In genomic region chr21:45642122-45642813, GRCh38 we compare ENCODE assay signal across 9 cellular contexts. TPM values are rescaled to one million over a fixed set of nuclear protein-coding genes. Genes with fewer than 3 reads are reported as not detected.
A peak's percentile ranks its signal among the peaks of the same experiment; 100 is the strongest.
DNase-seq lines count a peak whose midpoint lies in the region; ATAC-seq, FAIRE-seq and TF ChIP-seq lines count a peak whose summit lies in the region.
"Had no signal": no experiment of that assay in that cellular context is flagged by ENCODE, and none has a peak within 500 bp of the region (broad histone marks: within the 10 kb centered on the region; RNA-seq: fewer than 3 reads in every experiment).

No MANE protein-coding gene starts in this region.

- H3K27ac ChIP-seq in A549 (peak overlapping the region in 1 of 2 experiments; percentile 78; a peak in 3 of 6 replicates), GM12878 (ENCODE audit: control insufficient read depth, insufficient read depth) (no peak overlapping the region), mucosa of rectum (ENCODE audit: low read depth in 2 of 2, low read length in 2 of 2) (peak overlapping the region; percentile 37 to 63)

- H3K27me3 ChIP-seq in GM12878 (replicated peaks in 1 of 2; ENCODE audit: control insufficient read depth in 2 of 2, insufficient read depth in 2 of 2, low read length in 1 of 2): no peaks in the 10 kb centered on the region
- peaks cover 6 to 13% of the 10 kb centered on the region in 2 donors for H3K27me3 ChIP-seq in mucosa of rectum (ENCODE audit: control insufficient read depth in 2 of 2, insufficient read depth in 2 of 2, low read length in 2 of 2)

- FAIRE-seq in A549 (lab: Jason Lieb, UNC): no peak
- FAIRE-seq in GM12878 (lab: Jason Lieb, UNC): no peak

- H2AFZ ChIP-seq in GM12878 (ENCODE audit: control insufficient read depth, low read depth, low read length): no peak overlapping the region

- POLR2A ChIA-PET in A549 (lab: Yijun Ruan, JAX): no interaction called here
- POLR2A ChIA-PET in GM12878 (lab: Charles Lee): interaction anchor here (2.6 to 3.7 kb wide), 2 partner anchors 22 to 50 kb away, joined by 15 to 24 read pairs; no protein-coding TSS in a partner anchor

- TF ChIP-seq EP300 in A549 (IDR thresholded peaks at IDR 0.05) (no peak), GM12878 (IDR thresholded peaks at IDR 0.05; ENCODE audit: borderline replicate concordance in 1 of 2, control insufficient read depth in 1 of 2, low read depth in 2 of 2, low read length in 2 of 2) (no peak)

- SMC1A ChIA-PET in GM12878 (lab: Charles Lee; ENCODE audit: uncharacterized antibody, unreplicated experiment): interaction anchor here (2.6 kb wide), 1 partner anchor 21 kb away, joined by 11 read pairs; no protein-coding TSS in a partner anchor

- H3K4me3 ChIP-seq in A549: peak overlapping the region; percentile 50
- H3K4me3 ChIP-seq in GM12878: no peak overlapping the region
- H3K4me3 ChIP-seq in mucosa of rectum (ENCODE audit: low read length in 2 of 2): no peak overlapping the region

- no peaks in the 10 kb centered on the region for H4K20me1 ChIP-seq in GM12878 (ENCODE audit: control insufficient read depth, insufficient read depth)

- no peaks in the 10 kb centered on the region for H3K4me1 ChIP-seq in A549
- peaks cover 30% of the 10 kb centered on the region for H3K4me1 ChIP-seq in GM12878 (ENCODE audit: control insufficient read depth, insufficient read depth, low read length)
- peaks cover 4 to 5% of the 10 kb centered on the region in 2 donors for H3K4me1 ChIP-seq in mucosa of rectum (ENCODE audit: control insufficient read depth in 2 of 2, insufficient read depth in 2 of 2, low read length in 2 of 2)

- H3K36me3 ChIP-seq in GM12878 (ENCODE audit: control insufficient read depth in 2 of 2, insufficient read depth in 2 of 2, low read length in 1 of 2) (no peaks in the 10 kb centered on the region), mucosa of rectum (ENCODE audit: control insufficient read depth in 2 of 2, insufficient read depth in 2 of 2, low read length in 2 of 2) (no peaks in the 10 kb centered on the region)

- RAD21 ChIA-PET in GM12878 (lab: Charles Lee; ENCODE audit: unreplicated experiment): interaction anchor here (1.4 to 3.8 kb wide), 3 partner anchors 22 to 86 kb away, joined by 7 to 20 read pairs (median 13); no protein-coding TSS in a partner anchor

- TF ChIP-seq CTCF in A549 (IDR thresholded peaks at IDR 0.05) (no peak), GM12878 (IDR thresholded peaks at IDR 0.05 in 2 of 3, conservative IDR thresholded peaks at IDR 0.05 in 1 of 3; ENCODE audit: control insufficient read depth in 2 of 3, extremely low read depth in 1 of 3, insufficient read depth in 1 of 3, low read depth in 3 of 3, low read length in 3 of 3) (no peak)

- CTCF ChIA-PET in A549 (lab: Yijun Ruan, JAX) (interaction anchor here (1.6 kb wide), 1 partner anchor 86 kb away, joined by 5 read pairs; no protein-coding TSS in a partner anchor), GM12878 (lab: Yijun Ruan, JAX) (no interaction called here)

- TF ChIP-seq RAD21 in A549 (conservative IDR thresholded peaks at IDR 0.05 in 1 of 2, IDR thresholded peaks at IDR 0.05 in 1 of 2) (no peak), GM12878 (IDR thresholded peaks at IDR 0.05; ENCODE audit: insufficient read depth, low read depth, low read length) (no peak)

- H3K4me2 ChIP-seq in A549 (peak overlapping the region; percentile 66), GM12878 (ENCODE audit: control insufficient read depth, insufficient read depth) (peak overlapping the region; percentile 71)

- H3K9me3 ChIP-seq in A549: no peaks in the 10 kb centered on the region
- no peaks in the 10 kb centered on the region; the same call in 2 of the 3 replicates for H3K9me3 ChIP-seq in GM12878 (replicated peaks; ENCODE audit: control insufficient read depth, insufficient read depth, low read length)
- H3K9me3 ChIP-seq in mucosa of rectum (ENCODE audit: control insufficient read depth in 2 of 2, low read length in 2 of 2): no peaks in the 10 kb centered on the region

- 81% methylated on average over 26 of the region's 91 CpGs for WGBS in A549 (ENCODE audit: missing lambda C conversion rate)
- WGBS in GM12878 (ENCODE audit: insufficient coverage, insufficient replicate concordance, low lambda C conversion rate, missing lambda C conversion rate): 46% methylated on average over 71 of the region's 91 CpGs

- DNase-seq in A549 (ENCODE audit: low read depth in 1 of 2, low spot score in 1 of 2) (no peak), GM12878 (ENCODE audit: low read depth, low spot score) (no peak), ureter (ENCODE audit: low spot score) (no peak)
- DNase-seq: cortex of kidney had no signal

- in situ Hi-C loops in GM12878 (cut with MboI): no loop called here

- intact Hi-C loops in GM12878 (cut with micrococcal nuclease; ENCODE audit: unreplicated experiment): loop anchor here (2.0 to 10.0 kb wide), 2 partner anchors 85 to 173 kb away; no protein-coding TSS in a partner anchor

- no peak; a peak in 1 of 6 replicates for ATAC-seq in A549
- ATAC-seq in GM19324 (IDR thresholded peaks at IDR 0.05; ENCODE audit: low FRiP score, unreplicated experiment): peak; percentile 6
- peak; percentile 11 for ATAC-seq in GM12878
- ATAC-seq in GM18505 (IDR thresholded peaks at IDR 0.05; ENCODE audit: unreplicated experiment): no peak
- ATAC-seq in HG02870 (IDR thresholded peaks at IDR 0.05; ENCODE audit: unreplicated experiment): no peak
- ATAC-seq in GM21423 (IDR thresholded peaks at IDR 0.05; ENCODE audit: unreplicated experiment): no peak

- H3K79me2 ChIP-seq in GM12878 (ENCODE audit: control insufficient read depth, insufficient read depth, low read length): no peaks in the 10 kb centered on the region

- H3K9ac ChIP-seq in GM12878 (ENCODE audit: control insufficient read depth, insufficient read depth, low read length) (peak overlapping the region; percentile 12; the same call in 1 of the 2 replicates), mucosa of rectum (ENCODE audit: low read depth in 1 of 2, low read length in 2 of 2) (no peak overlapping the region)

- no TSS peak for BruUV-seq in GM12878 (replicated peaks; lab: Mats Ljungman, UMichigan)

- no peak for TF ChIP-seq POLR2A in A549 (IDR thresholded peaks at IDR 0.05; ENCODE audit: low read length)
- TF ChIP-seq POLR2A in GM12878 (IDR thresholded peaks at IDR 0.05; ENCODE audit: low read depth, low read length): no peak
- TF ChIP-seq POLR2A in GM18505 (IDR thresholded peaks at IDR 0.05; ENCODE audit: borderline replicate concordance, extremely low read depth, insufficient read depth, insufficient read length): no peak

TF ChIP-seq in A549, 52 proteins besides CTCF, POLR2A, EP300 and RAD21 (continues in another document):
- no peak for TF ChIP-seq RARB (CRISPR knock-in tag; IDR thresholded peaks at IDR 0.05)
- no peak for TF ChIP-seq JUNB (IDR thresholded peaks at IDR 0.05)
- no peak for TF ChIP-seq CBX2 (IDR thresholded peaks at IDR 0.05; ENCODE audit: borderline replicate concordance, low read depth)
- TF ChIP-seq TP53 (CRISPR knock-in tag; IDR thresholded peaks at IDR 0.05): no peak
- no peak for TF ChIP-seq ESRRA (IDR thresholded peaks at IDR 0.05; ENCODE audit: borderline replicate concordance, low read length)
- no peak for TF ChIP-seq HES2 (IDR thresholded peaks at IDR 0.05)
- no peak for TF ChIP-seq HOXA7 (CRISPR knock-in tag; IDR thresholded peaks at IDR 0.05)

TF ChIP-seq in GM12878, 131 proteins besides CTCF, POLR2A, EP300 and RAD21 (continues in another document):
- TF ChIP-seq BHLHE40 (IDR thresholded peaks at IDR 0.05; ENCODE audit: borderline replicate concordance in 1 of 2, low read depth in 2 of 2, low read length in 1 of 2) (peak in 1 of 2 experiments; percentile 66; a peak in 2 of 4 replicates), EGR1 (IDR thresholded peaks at IDR 0.05; ENCODE audit: borderline replicate concordance in 1 of 2, low read depth in 2 of 2, low read length in 2 of 2) (no peak), ZBTB33 (IDR thresholded peaks at IDR 0.05) (no peak), GATAD2B (conservative IDR thresholded peaks at IDR 0.05; ENCODE audit: low read depth) (peak; percentile 75)

RNA-seq across cellular contexts. Expression of gene PCBP3, which starts 1.3 kb away (rescaled TPM):
- polyA plus RNA-seq in A549 (2011; rRNA removed) (0.30 and 0.46 TPM in 2 replicates), A549 (2017; fragmentation: RNase III; extraction: RNeasy Plus Mini Kit Qiagen cat#74134 plus additional on column Dnase treatment) (0.33 to 0.59 TPM (median 0.34 TPM) in 3 replicates), GM12878 (2011; rRNA removed) (0.35 and 0.77 TPM in 2 replicates), GM12878 (2014; fragmentation: Illumina TruSeq; extraction: Trizol) (0.71 TPM in 1 of 2 replicates, not detected in the other), GM12878 (2014; fragmentation: Nextera tagmentation; extraction: Ambion mirVana) (not detected), GM12878 (2014; rRNA removed) (0.15 and 0.32 TPM in 2 replicates), GM12878 (2016; fragmentation: Nextera tagmentation; extraction: Ambion mirVana) (1 to 10 TPM in 1 of 2 experiments, under 1 TPM in 1; 0.09 to 1.3 TPM)
- polyA plus RNA-seq in A549 (2012; cell fraction: cytosol; rRNA removed): 0.19 TPM in 2 replicates
- 0.43 and 0.44 TPM in 2 replicates for polyA plus RNA-seq in A549 (2012; cell fraction: nucleus; rRNA removed)
- 0.87 and 1.1 TPM in 2 replicates for polyA minus RNA-seq in A549 (2011; rRNA and poly(A)+ RNA removed)
- total RNA-seq in GM12878 (2013; cell fraction: nucleolus; rRNA removed): 55.6 and 60.9 TPM in 2 replicates
- total RNA-seq in GM12878 (2014; rRNA removed) (not detected in 2 replicates), GM12878 (2014; rRNA removed; fragmentation: Illumina TruSeq; extraction: Trizol) (0.32 and 0.45 TPM in 2 replicates), GM12878 (2021) (0.27 and 0.46 TPM in 2 replicates), ureter (7.1 TPM)
- polyA plus RNA-seq in GM12878 (2011; ENCODE audit: low read depth): 0.51 TPM
- polyA plus RNA-seq in GM12878 (2011; cell fraction: cytosol; rRNA removed): 0.24 and 0.87 TPM in 2 replicates
- 2.7 and 2.8 TPM in 2 replicates for polyA plus RNA-seq in GM12878 (2011; cell fraction: nucleus; rRNA removed)
- polyA plus RNA-seq in GM12878 (2012): 1.4 TPM in 2 replicates
- polyA minus RNA-seq in GM12878 (2011; rRNA and poly(A)+ RNA removed): 2.1 and 3.7 TPM in 2 replicates
- polyA minus RNA-seq in GM12878 (2011; cell fraction: cytosol; rRNA and poly(A)+ RNA removed): not detected in 2 replicates
- 3.4 and 8.4 TPM in 2 replicates for polyA minus RNA-seq in GM12878 (2011; cell fraction: nucleus; rRNA and poly(A)+ RNA removed)

Comparison
In these comparisons a context has a peak if more than half of its experiments do, and no peak if none do; other contexts are left out.
1. ATAC-seq: peak in GM19324 (single experiment) and GM12878 (single experiment); none in A549 (0 of 2), GM18505 (single experiment), HG02870 (single experiment) and GM21423 (single experiment).